ENCODE assay signal across 1 cellular context in the genomic region with DNA sequence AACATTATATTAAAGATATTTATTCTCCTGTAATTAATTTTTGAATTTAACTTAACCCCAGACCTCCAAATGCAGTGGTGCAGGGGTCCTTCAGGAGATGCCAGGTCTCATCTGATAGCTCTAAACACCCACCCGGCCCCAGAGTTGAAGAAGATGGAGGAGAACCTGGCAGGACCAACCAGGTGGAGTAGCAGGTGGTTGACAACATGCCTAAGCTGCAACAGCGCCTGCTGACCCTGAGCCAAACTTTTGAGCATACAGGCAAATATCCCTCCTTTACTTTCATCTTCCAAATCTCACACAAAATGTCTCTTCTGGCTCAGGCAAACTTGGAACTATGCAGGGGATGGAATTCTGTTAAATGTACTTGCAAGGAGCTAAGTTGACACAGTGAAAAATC.
TF ChIP-seq lines count a peak whose summit lies in the region.

No MANE protein-coding gene starts in this region.

TF ChIP-seq in K562, 482 proteins besides CTCF, POLR2A, EP300 and RAD21 (continued from another document):
- TF ChIP-seq, protein P1, sequence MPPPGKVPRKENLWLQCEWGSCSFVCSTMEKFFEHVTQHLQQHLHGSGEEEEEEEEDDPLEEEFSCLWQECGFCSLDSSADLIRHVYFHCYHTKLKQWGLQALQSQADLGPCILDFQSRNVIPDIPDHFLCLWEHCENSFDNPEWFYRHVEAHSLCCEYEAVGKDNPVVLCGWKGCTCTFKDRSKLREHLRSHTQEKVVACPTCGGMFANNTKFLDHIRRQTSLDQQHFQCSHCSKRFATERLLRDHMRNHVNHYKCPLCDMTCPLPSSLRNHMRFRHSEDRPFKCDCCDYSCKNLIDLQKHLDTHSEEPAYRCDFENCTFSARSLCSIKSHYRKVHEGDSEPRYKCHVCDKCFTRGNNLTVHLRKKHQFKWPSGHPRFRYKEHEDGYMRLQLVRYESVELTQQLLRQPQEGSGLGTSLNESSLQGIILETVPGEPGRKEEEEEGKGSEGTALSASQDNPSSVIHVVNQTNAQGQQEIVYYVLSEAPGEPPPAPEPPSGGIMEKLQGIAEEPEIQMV (tag; conservative IDR thresholded peaks at IDR 0.05; ENCODE audit: low read depth): no peak
- TF ChIP-seq U2AF1 (optimal IDR thresholded peaks at IDR 0.05; ENCODE audit: low read depth, low read length): no peak
TF ChIP-seq in K562: peak in this region for 0.
